Comparison of ENCODE assay signal across 8 cellular contexts in genomic region chr12:57520008-57520726, GRCh38. TPM values are rescaled to one million over a fixed set of nuclear protein-coding genes. Genes with fewer than 3 reads are reported as not detected.
DNase-seq lines count a peak whose midpoint lies in the region; ATAC-seq and TF ChIP-seq lines count a peak whose summit lies in the region.

A gene with protein sequence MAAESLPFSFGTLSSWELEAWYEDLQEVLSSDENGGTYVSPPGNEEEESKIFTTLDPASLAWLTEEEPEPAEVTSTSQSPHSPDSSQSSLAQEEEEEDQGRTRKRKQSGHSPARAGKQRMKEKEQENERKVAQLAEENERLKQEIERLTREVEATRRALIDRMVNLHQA (minus strand): TSS chr12:57520514. CDS start chr12:57517406, 3,108 bp downstream.

- H3K4me3 Mint-ChIP-seq in activated CD4-positive, alpha-beta T cell treated with anti-CD3 and anti-CD28 coated beads, Interleukin-2, amount 10 ng/mL, durations not matched to agents 7 days and 5 days = peak within 1 kb of the TSS; percentile 96

- peaks cover 54% of the 10 kb centered on the region for H3K36me3 ChIP-seq in BLaER1
- peaks cover 0 to 48% of the 10 kb centered on the region in 2 donors for H3K36me3 ChIP-seq in left lung

- H3K27me3 Mint-ChIP-seq in activated CD4-positive, alpha-beta T cell treated with anti-CD3 and anti-CD28 coated beads, Interleukin-2, amount 10 ng/mL, durations not matched to agents 7 days and 5 days = no peaks in the 10 kb centered on the region

- no peak for TF ChIP-seq CTCF in left lung (IDR thresholded peaks at IDR 0.05)

- POLR2A ChIA-PET in activated CD4-positive, alpha-beta T cell treated with anti-CD3 and anti-CD28 coated beads, Interleukin-2, amount 10 ng/mL, durations not matched to agents 7 days and 5 days (lab: Charles Lee) = interaction anchor here (0.6 kb wide), 1 partner anchor 831 kb away, joined by 3 read pairs; no protein-coding TSS in a partner anchor

- no peaks in the 10 kb centered on the region for H3K27me3 ChIP-seq in BLaER1
- no peaks in the 10 kb centered on the region for H3K27me3 ChIP-seq in left lung

- peak within 1 kb of the TSS; percentile 95 for H3K4me2 ChIP-seq in BLaER1

- H3K27ac Mint-ChIP-seq in activated CD4-positive, alpha-beta T cell treated with anti-CD3 and anti-CD28 coated beads, Interleukin-2, amount 10 ng/mL, durations not matched to agents 7 days and 5 days = peak within 1 kb of the TSS; percentile 100

- H3K27ac ChIP-seq in BLaER1 (peak within 1 kb of the TSS; percentile 98), left lung (peak within 1 kb of the TSS; percentile 95 to 97)

- H4K20me1 ChIP-seq in BLaER1 = peaks cover 69% of the 10 kb centered on the region

- H3K9ac ChIP-seq in BLaER1 = peak within 1 kb of the TSS; percentile 97

- H3K4me1 ChIP-seq in BLaER1 = peaks cover 57% of the 10 kb centered on the region
- H3K4me1 ChIP-seq in left lung = peaks cover 45 to 70% of the 10 kb centered on the region in 2 donors

- no peaks in the 10 kb centered on the region for H3K9me3 Mint-ChIP-seq in activated CD4-positive, alpha-beta T cell treated with anti-CD3 and anti-CD28 coated beads, Interleukin-2, amount 10 ng/mL, durations not matched to agents 7 days and 5 days

- CTCF ChIA-PET in activated CD4-positive, alpha-beta T cell treated with anti-CD3 and anti-CD28 coated beads, Interleukin-2, amount 10 ng/mL, durations not matched to agents 7 days and 5 days (lab: Charles Lee) = interaction anchor here (1.3 to 1.8 kb wide), 2 partner anchors 17 to 62 kb away, joined by 3 to 7 read pairs; no protein-coding TSS in a partner anchor

- H3K4me3 ChIP-seq in BLaER1 (peak within 1 kb of the TSS; percentile 84), left lung (peak within 1 kb of the TSS; percentile 55 to 95)

- H3K9me3 ChIP-seq in BLaER1 (no peaks in the 10 kb centered on the region), left lung (no peaks in the 10 kb centered on the region)

- peak; percentile 66 for ATAC-seq in GM19372 (IDR thresholded peaks at IDR 0.05; ENCODE audit: low read depth, unreplicated experiment)
- peak; percentile 69 for ATAC-seq in HG03521 (IDR thresholded peaks at IDR 0.05; ENCODE audit: unreplicated experiment)
- ATAC-seq in left lung = peak; percentile 85

- peaks cover 61% of the 10 kb centered on the region for H3K4me1 Mint-ChIP-seq in activated CD4-positive, alpha-beta T cell treated with anti-CD3 and anti-CD28 coated beads, Interleukin-2, amount 10 ng/mL, durations not matched to agents 7 days and 5 days

- peaks cover 50% of the 10 kb centered on the region for H3K36me3 Mint-ChIP-seq in activated CD4-positive, alpha-beta T cell treated with anti-CD3 and anti-CD28 coated beads, Interleukin-2, amount 10 ng/mL, durations not matched to agents 7 days and 5 days (ENCODE audit: low read depth)

- DNase-seq in NCI-H748 (lab: John Stamatoyannopoulos, UW; ENCODE audit: unreplicated experiment) (peak; percentile 98), cortex of kidney (lab: John Stamatoyannopoulos, UW) (peak; percentile 90), left lung (peak; percentile 87 to 100)
- peak; percentile 99 for DNase-seq in activated CD4-positive, alpha-beta T cell treated with anti-CD3 and anti-CD28 coated beads, Interleukin-2, amount 10 ng/mL, durations not matched to agents 7 days and 5 days
- DNase-seq in stimulated activated CD4-positive, alpha-beta T cell treated with anti-CD3 and anti-CD28 coated beads, Interleukin-2, amount 100 ng/mL, for 4 hours (ENCODE audit: low read depth) = peak; percentile 100

- intact Hi-C loops in left lung (cut with DNase I) = no loop called here

RNA-seq across cellular contexts. Expression of the gene that starts here (rescaled TPM):
- 10 to 100 TPM; 10.5 to 11.4 TPM for total RNA-seq in activated CD4-positive, alpha-beta T cell treated with anti-CD3 and anti-CD28 coated beads, Interleukin-2, amount 10 ng/mL, durations not matched to agents 7 days and 5 days
- total RNA-seq in left lung = 10 to 100 TPM; 18.3 to 27.2 TPM

Comparison
In these comparisons a context has a peak if more than half of its experiments do, and no peak if none do; other contexts are left out.
1. Peak in every context shown above with its lines: DNase-seq, ATAC-seq, H3K4me3 ChIP-seq and H3K27ac ChIP-seq.